30 cellular contexts compared by ENCODE assay signal in the genomic region with DNA sequence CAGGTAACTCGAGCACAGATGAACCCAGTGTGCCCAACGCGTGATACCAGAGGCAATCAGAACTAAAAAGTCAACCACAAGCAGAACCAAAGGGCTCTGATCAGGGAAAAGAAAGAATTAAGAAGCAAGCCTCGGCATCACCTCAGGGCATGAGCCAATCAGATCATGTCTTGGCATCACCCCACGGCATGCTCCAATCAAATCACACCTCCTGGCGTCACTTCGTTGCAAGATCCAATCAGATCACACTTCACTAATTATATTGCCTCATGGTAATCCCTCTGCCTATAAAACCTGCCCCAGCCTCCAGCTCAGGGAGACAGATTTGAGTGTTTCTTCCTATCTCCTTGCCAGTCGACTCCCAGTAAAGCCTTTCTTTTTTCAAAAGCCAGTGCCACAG.
"Had no signal": no experiment of that assay in that cellular context is flagged by ENCODE, and none has a peak within 500 bp of the region (broad histone marks: within the 10 kb centered on the region; RNA-seq: fewer than 3 reads in every experiment).

No MANE protein-coding gene starts in this region.

- H3K27me3 ChIP-seq: esophagus squamous epithelium, heart right ventricle, ovary, right lobe of liver, testis had no signal

- H3K9me3 Mint-ChIP-seq: activated B cell treated with CpG ODN at 0.5 μM for 24 hours; activated T-cell treated with anti-CD3 and anti-CD28 coated beads, Interleukin-2, amount 50 U/mL, for 72 hours; central memory CD8-positive, alpha-beta T cell; dendritic cell treated with granulocyte-macrophage colony-stimulating factor and Interleukin-4, amounts not matched to agents 40 ng/mL and 50 ng/mL, for 4 days; natural killer cell treated with Interleukin-12 subunit alpha and Interleukin-12 subunit beta and Interleukin-15 and Interleukin-18, amount 100 ng/mL, for 72 hours had no signal

- H3K9me3 ChIP-seq: esophagus squamous epithelium, heart right ventricle, left ventricle myocardium inferior, mucosa of descending colon, ovary, right lobe of liver, testis had no signal

- H3K4me1 ChIP-seq: testis had no signal

- H3K4me3 Mint-ChIP-seq: activated B cell treated with CpG ODN at 0.5 μM for 24 hours; activated CD4-positive, alpha-beta T cell treated with anti-CD3 and anti-CD28 coated beads for 36 hours; activated naive CD8-positive, alpha-beta T cell; activated T-cell treated with anti-CD3 and anti-CD28 coated beads, Interleukin-2, amount 50 U/mL, for 72 hours; central memory CD8-positive, alpha-beta T cell; dendritic cell treated with granulocyte-macrophage colony-stimulating factor and Interleukin-4, amounts not matched to agents 40 ng/mL and 50 ng/mL, for 4 days; natural killer cell treated with Interleukin-12 subunit alpha and Interleukin-12 subunit beta and Interleukin-15 and Interleukin-18, amount 100 ng/mL, for 72 hours had no signal

- H3K36me3 ChIP-seq: ovary, right lobe of liver had no signal

- H3K4me1 Mint-ChIP-seq: activated B cell treated with CpG ODN at 0.5 μM for 24 hours; activated CD4-positive, alpha-beta T cell treated with anti-CD3 and anti-CD28 coated beads for 36 hours had no signal

- H3K27me3 Mint-ChIP-seq: activated B cell treated with CpG ODN at 0.5 μM for 24 hours; activated CD4-positive, alpha-beta T cell treated with anti-CD3 and anti-CD28 coated beads for 36 hours; activated naive CD8-positive, alpha-beta T cell; central memory CD8-positive, alpha-beta T cell; dendritic cell treated with granulocyte-macrophage colony-stimulating factor and Interleukin-4, amounts not matched to agents 40 ng/mL and 50 ng/mL, for 4 days; natural killer cell treated with Interleukin-12 subunit alpha and Interleukin-12 subunit beta and Interleukin-15 and Interleukin-18, amount 100 ng/mL, for 72 hours; progenitor cell of endocrine pancreas had no signal

- FAIRE-seq: bronchial epithelial cell, urothelium cell line had no signal

- H3K27ac Mint-ChIP-seq: activated B cell treated with CpG ODN at 0.5 μM for 24 hours; activated naive CD8-positive, alpha-beta T cell; activated T-cell treated with anti-CD3 and anti-CD28 coated beads, Interleukin-2, amount 50 U/mL, for 72 hours; dendritic cell treated with granulocyte-macrophage colony-stimulating factor and Interleukin-4, amounts not matched to agents 40 ng/mL and 50 ng/mL, for 4 days; natural killer cell treated with Interleukin-12 subunit alpha and Interleukin-12 subunit beta and Interleukin-15 and Interleukin-18, amount 100 ng/mL, for 72 hours; progenitor cell of endocrine pancreas had no signal

- H3K4me3 ChIP-seq: esophagus squamous epithelium, heart right ventricle, left ventricle myocardium inferior, lung, mucosa of descending colon, ovary, right lobe of liver, testis had no signal

- ATAC-seq: activated CD4-positive, alpha-beta T cell treated with anti-CD3 and anti-CD28 coated beads for 36 hours; activated T-cell treated with anti-CD3 and anti-CD28 coated beads, Interleukin-2, amount 50 U/mL, for 72 hours; heart right ventricle; mucosa of descending colon; natural killer cell treated with Interleukin-12 subunit alpha and Interleukin-12 subunit beta and Interleukin-15 and Interleukin-18, amount 100 ng/mL, for 72 hours; stimulated activated naive CD8-positive, alpha-beta T cell treated with anti-CD3 and anti-CD28 coated beads, Interleukin-15, Interleukin-2, amounts not matched to agents 100 U/mL and 50 U/mL, for 24 hours had no signal

- H3K27ac ChIP-seq: epithelial cell of prostate, esophagus squamous epithelium, heart right ventricle, left ventricle myocardium inferior, ovary, testis had no signal

- DNase-seq: activated B cell treated with CpG ODN at 0.5 μM for 24 hours; activated CD4-positive, alpha-beta T cell treated with anti-CD3 and anti-CD28 coated beads for 36 hours; activated effector memory CD4-positive, alpha-beta T cell treated with Interleukin-2 at 50 U/mL for 16 hours; activated naive CD4-positive, alpha-beta T cell treated with Interleukin-2 at 50 U/mL for 16 hours; activated T-cell treated with anti-CD3 and anti-CD28 coated beads for 4 hours; activated T-cell treated with anti-CD3 and anti-CD28 coated beads, Interleukin-2, amount 50 U/mL, for 72 hours; anterior cingulate cortex; effector CD4-positive, alpha-beta T cell; esophagus squamous epithelium; foreskin melanocyte; heart right ventricle; islet precursor cell; left ventricle myocardium inferior; mucosa of descending colon; ovary; right lobe of liver; stimulated activated CD4-positive, alpha-beta T cell treated with anti-CD3 and anti-CD28 coated beads, Interleukin-2, amount 100 ng/mL, for 48 hours; stimulated activated naive CD8-positive, alpha-beta T cell treated with anti-CD3 and anti-CD28 coated beads, Interleukin-15, Interleukin-2, amounts not matched to agents 100 U/mL and 50 U/mL, for 24 hours; T-helper 2 cell; testis; trophoblast cell had no signal
